21 cellular contexts compared by ENCODE assay signal in the genomic region with DNA sequence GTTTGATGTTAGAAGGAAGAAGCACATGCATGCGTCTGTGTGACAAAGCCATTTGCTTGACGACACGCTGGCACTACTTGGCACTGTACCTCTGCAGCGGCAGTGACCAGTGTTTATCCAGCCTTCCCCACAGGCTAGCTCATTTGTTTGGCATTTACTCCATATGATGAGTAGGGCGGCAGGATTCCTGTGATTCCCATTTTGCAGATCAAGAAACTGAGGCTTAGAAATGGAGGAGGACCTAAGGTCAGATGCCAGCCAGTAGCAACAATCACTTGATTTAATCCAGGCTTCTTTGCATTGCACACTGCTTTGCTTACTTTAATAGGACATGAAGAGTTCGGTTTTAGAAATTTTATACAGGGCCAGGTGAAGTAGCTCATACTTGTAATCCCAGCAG.
"Had no signal": no experiment of that assay in that cellular context is flagged by ENCODE, and none has a peak within 500 bp of the region (broad histone marks: within the 10 kb centered on the region; RNA-seq: fewer than 3 reads in every experiment).

No MANE protein-coding gene starts in this region.

- H3K27ac ChIP-seq: dorsolateral prefrontal cortex, heart left ventricle, neutrophil, right atrium auricular region, tibial artery, upper lobe of right lung, vagina had no signal

- H3K27me3 Mint-ChIP-seq: naive thymus-derived CD8-positive, alpha-beta T cell; stimulated activated memory B cell treated with anti-CD40 and anti-IgM and Interleukin-4, amounts not matched to agents 10 μg/mL and 1 μg/mL and 100 μg/mL, for 72 hours; stimulated activated naive CD8-positive, alpha-beta T cell treated with anti-CD3 and anti-CD28 coated beads, Interleukin-15, Interleukin-2, amounts not matched to agents 100 ng/mL and 50 ng/mL, for 24 hours had no signal

- H3K9me3 Mint-ChIP-seq: naive thymus-derived CD8-positive, alpha-beta T cell; stimulated activated memory B cell treated with anti-CD40 and anti-IgM and Interleukin-4, amounts not matched to agents 10 μg/mL and 1 μg/mL and 100 μg/mL, for 72 hours; stimulated activated naive CD8-positive, alpha-beta T cell treated with anti-CD3 and anti-CD28 coated beads, Interleukin-15, Interleukin-2, amounts not matched to agents 100 ng/mL and 50 ng/mL, for 24 hours had no signal

- H3K9me3 ChIP-seq: heart left ventricle, mucosa of descending colon, neutrophil, right atrium auricular region, tibial artery, upper lobe of right lung, vagina had no signal

- DNase-seq: cortex of kidney; dorsolateral prefrontal cortex; effector memory CD4-positive, alpha-beta T cell; heart left ventricle; hippocampal formation; kidney glomerular epithelial cell; mucosa of descending colon; naive thymus-derived CD8-positive, alpha-beta T cell; stimulated activated CD4-positive, alpha-beta T cell treated with anti-CD3 and anti-CD28 coated beads, Interleukin-4, amount 100 ng/mL, for 1 hour; stimulated activated CD8-positive, alpha-beta memory T cell treated with anti-CD3 and anti-CD28 coated beads, Interleukin-4, amount 100 ng/mL, for 48 hours; upper lobe of right lung had no signal

- H3K4me3 Mint-ChIP-seq: stimulated activated memory B cell treated with anti-CD40 and anti-IgM and Interleukin-4, amounts not matched to agents 10 μg/mL and 1 μg/mL and 100 μg/mL, for 72 hours; stimulated activated naive CD8-positive, alpha-beta T cell treated with anti-CD3 and anti-CD28 coated beads, Interleukin-15, Interleukin-2, amounts not matched to agents 100 ng/mL and 50 ng/mL, for 24 hours had no signal

- H3K27ac Mint-ChIP-seq: stimulated activated naive CD8-positive, alpha-beta T cell treated with anti-CD3 and anti-CD28 coated beads, Interleukin-15, Interleukin-2, amounts not matched to agents 100 ng/mL and 50 ng/mL, for 24 hours had no signal

- FAIRE-seq: endometrium, frontal cortex had no signal

- H3K4me2 ChIP-seq: smooth muscle cell had no signal

- H3K27me3 ChIP-seq: dorsolateral prefrontal cortex, heart left ventricle, neutrophil, right atrium auricular region, tibial artery, upper lobe of right lung, vagina had no signal

- H3K4me3 ChIP-seq: dorsolateral prefrontal cortex, heart left ventricle, mucosa of descending colon, right atrium auricular region, smooth muscle cell, tibial artery, upper lobe of right lung, vagina had no signal

- ATAC-seq: esophagus mucosa; heart left ventricle; mucosa of descending colon; naive thymus-derived CD8-positive, alpha-beta T cell; stimulated activated memory B cell treated with anti-CD40 and anti-IgM and Interleukin-4, amounts not matched to agents 10 μg/mL and 1 μg/mL and 100 μg/mL, for 72 hours; upper lobe of right lung had no signal
